Comparison of ENCODE assay signal across 15 cellular contexts in genomic region chr12:95214466-95214865, GRCh38. TPM values are rescaled to one million over a fixed set of nuclear protein-coding genes. Genes with fewer than 3 reads are reported as not detected.
DNase-seq lines count a peak whose midpoint lies in the region; ATAC-seq, FAIRE-seq and TF ChIP-seq lines count a peak whose summit lies in the region.
"Had no signal": no experiment of that assay in that cellular context is flagged by ENCODE, and none has a peak within 500 bp of the region (broad histone marks: within the 10 kb centered on the region; RNA-seq: fewer than 3 reads in every experiment).

No MANE protein-coding gene starts in this region.

- no peak for TF ChIP-seq CTCF in GM12865 (IDR thresholded peaks at IDR 0.05; ENCODE audit: insufficient read depth, low read depth, low read length, missing control alignments)
- TF ChIP-seq CTCF in K562 (IDR thresholded peaks at IDR 0.05 in 2 of 3, conservative IDR thresholded peaks at IDR 0.05 in 1 of 3; ENCODE audit: insufficient read depth in 2 of 3, low read depth in 1 of 3, low read length in 3 of 3) = no peak
- no peak for TF ChIP-seq CTCF in neural cell (IDR thresholded peaks at IDR 0.05; ENCODE audit: poor library complexity, severe bottlenecking)

- in situ Hi-C loops in K562 (cut with MboI) = no loop called here

- H3K9me3 ChIP-seq in K562 (replicated peaks; ENCODE audit: control insufficient read depth, insufficient read depth, low read depth, low read length) (no peaks in the 10 kb centered on the region), neural cell (ENCODE audit: low read length) (no peaks in the 10 kb centered on the region)
- H3K9me3 ChIP-seq: thyroid gland had no signal

- TF ChIP-seq RAD21 in K562 (CRISPR knock-in tag; conservative IDR thresholded peaks at IDR 0.05 in 1 of 2, IDR thresholded peaks at IDR 0.05 in 1 of 2) = no peak
- TF ChIP-seq RAD21 in neural cell (conservative IDR thresholded peaks at IDR 0.05) = no peak

- H3K9ac ChIP-seq in K562 (ENCODE audit: insufficient read depth in 1 of 2, low read depth in 2 of 2, low read length in 2 of 2) (no peak overlapping the region), neural cell (ENCODE audit: low read length) (no peak overlapping the region)

- H2AFZ ChIP-seq in K562 (ENCODE audit: low read depth, low read length) (no peak overlapping the region), neural cell (ENCODE audit: low read depth, low read length) (no peak overlapping the region)

- H3K4me2 ChIP-seq in K562 (ENCODE audit: insufficient read depth, low read length) (no peak overlapping the region), neural cell (ENCODE audit: low read length) (no peak overlapping the region)

- POLR2A ChIA-PET in K562 (lab: Yijun Ruan, JAX) = interaction anchor here (0.6 to 1.0 kb wide), 2 partner anchors 10 to 143 kb away, joined by 3 read pairs; no protein-coding TSS in a partner anchor

- no peak for TF ChIP-seq POLR2A in K562 (conservative IDR thresholded peaks at IDR 0.05)

- H4K20me1 ChIP-seq in K562 (replicated peaks; ENCODE audit: control insufficient read depth, insufficient read depth, low read length) (no peaks in the 10 kb centered on the region), neural cell (ENCODE audit: insufficient read depth) (no peaks in the 10 kb centered on the region)

- H3K4me3 ChIP-seq in GM12865 (ENCODE audit: low read depth, low read length) = peak overlapping the region; percentile 89
- H3K4me3 ChIP-seq in K562 = no peak overlapping the region
- H3K4me3 ChIP-seq in neural cell (ENCODE audit: low read length) = peak overlapping the region; percentile 31
- H3K4me3 ChIP-seq: thyroid gland had no signal

- H3F3A ChIP-seq in neural cell (ENCODE audit: insufficient read depth, low read length, poor library complexity, severe bottlenecking) = peaks cover 4% of the 10 kb centered on the region

- ATAC-seq in K562 (no peak), HG03135 (IDR thresholded peaks at IDR 0.05; ENCODE audit: unreplicated experiment) (no peak)
- ATAC-seq: naive thymus-derived CD8-positive, alpha-beta T cell had no signal

- peak; percentile 44 for DNase-seq in GM12865 (ENCODE audit: low read depth)
- DNase-seq in NCI-H1105 (lab: John Stamatoyannopoulos, UW) = peak; percentile 15
- no peak for DNase-seq in K562 (ENCODE audit: extremely low read depth in 1 of 4, low spot score in 3 of 4)
- DNase-seq in amygdala (lab: John Stamatoyannopoulos, UW) = no peak
- no peak for DNase-seq in effector CD8-positive, alpha-beta T cell (lab: John Stamatoyannopoulos, UW)
- no peak for DNase-seq in cerebellum (ENCODE audit: low spot score)
- DNase-seq: activated CD4-positive, alpha-beta T cell treated with anti-CD3 and anti-CD28 coated beads for 48 hours; activated naive CD8-positive, alpha-beta T cell treated with anti-CD3 and anti-CD28 coated beads, Interleukin-2, amount 10 ng/mL, durations not matched to agents 7 days and 5 days; naive thymus-derived CD8-positive, alpha-beta T cell; SIG-M5; stimulated activated CD8-positive, alpha-beta memory T cell treated with anti-CD3 and anti-CD28 coated beads, Interleukin-4, amount 100 ng/mL, for 48 hours; thyroid gland had no signal

- TF ChIP-seq EP300 in K562 (IDR thresholded peaks at IDR 0.05; ENCODE audit: low read length) = no peak
- TF ChIP-seq EP300 in neural cell (conservative IDR thresholded peaks at IDR 0.05; ENCODE audit: poor library complexity, severe bottlenecking) = no peak

- H3K9me2 ChIP-seq in neural cell (ENCODE audit: insufficient read depth, low read length) = no peaks in the 10 kb centered on the region

- H3K27me3 ChIP-seq in K562 (ENCODE audit: control insufficient read depth in 2 of 2, insufficient read depth in 2 of 2, low read length in 2 of 2) (no peaks in the 10 kb centered on the region), neural cell (ENCODE audit: insufficient read depth, low read depth, low read length) (no peaks in the 10 kb centered on the region)
- H3K27me3 ChIP-seq: thyroid gland had no signal

- intact Hi-C loops in K562 (cut with micrococcal nuclease) = loop anchor here (10.0 kb wide), 2 partner anchors 50 to 260 kb away; partner anchors contain the start of gene METAP2

- 56% methylated on average over 3 of the region's 3 CpGs for WGBS in K562 (ENCODE audit: insufficient coverage, low coverage, missing lambda C conversion rate)

- no peak for FAIRE-seq in K562 (lab: Jason Lieb, UNC)
- FAIRE-seq: colon had no signal

- no TSS peak for BruUV-seq in K562 (replicated peaks; lab: Mats Ljungman, UMichigan)

- H3K27ac ChIP-seq in K562 (ENCODE audit: extremely low read depth, low read depth, low read length) = no peak overlapping the region
- no peak overlapping the region for H3K27ac ChIP-seq in neural cell (ENCODE audit: low read length)
- H3K27ac ChIP-seq: thyroid gland had no signal

- H3K79me2 ChIP-seq in K562 (ENCODE audit: control insufficient read depth, insufficient read depth, low read length) (peaks cover 65% of the 10 kb centered on the region), neural cell (replicated peaks; ENCODE audit: insufficient read depth, low read length) (peaks cover 64% of the 10 kb centered on the region)

- no peaks in the 10 kb centered on the region for H3K9me1 ChIP-seq in K562 (ENCODE audit: control insufficient read depth, insufficient read depth, low read length)

- CTCF ChIA-PET in K562 (lab: Yijun Ruan, JAX; ENCODE audit: low intra/inter-chr PET ratio) = no interaction called here

- peaks cover 6 to 9% of the 10 kb centered on the region in 2 experiments; a peak in 4 of 5 replicates for H3K4me1 ChIP-seq in K562 (replicated peaks in 1 of 2; ENCODE audit: control insufficient read depth in 2 of 2, insufficient read depth in 2 of 2, low read length in 2 of 2)

- H3K36me3 ChIP-seq in K562 (ENCODE audit: control insufficient read depth, insufficient read depth, low read length) (no peaks in the 10 kb centered on the region), neural cell (ENCODE audit: insufficient read depth, low read length) (no peaks in the 10 kb centered on the region)
- H3K36me3 ChIP-seq: thyroid gland had no signal

TF ChIP-seq in K562, 482 proteins besides CTCF, POLR2A, EP300 and RAD21:
- 0 out of 2 replicates have a peak, but pooled peaks have one; percentile 9 for TF ChIP-seq TCF3 (CRISPR knock-in tag; IDR thresholded peaks at IDR 0.05)
- 0 out of 4 replicates have a peak, but pooled peaks of 1 of the 2 experiments have one; percentile 24 for TF ChIP-seq FOXA3 (CRISPR knock-in tag; conservative IDR thresholded peaks at IDR 0.05 in 1 of 2, IDR thresholded peaks at IDR 0.05 in 1 of 2)
- no peak for TF ChIP-seq BCL6 (CRISPR knock-in tag; IDR thresholded peaks at IDR 0.05)

TF ChIP-seq in neural cell, 6 proteins besides CTCF, POLR2A, EP300 and RAD21 (continues in another document):
- no peak for TF ChIP-seq MXI1 (conservative IDR thresholded peaks at IDR 0.05; ENCODE audit: poor library complexity, severe bottlenecking)

RNA-seq across cellular contexts. Expression of gene FGD6, which starts 2.8 kb away (rescaled TPM):
- total RNA-seq in K562 (2011; cell fraction: chromatin; rRNA removed; ENCODE audit: low replicate concordance) = 12.9 and 34.3 TPM in 2 replicates
- total RNA-seq in K562 (2011; cell fraction: nucleolus; rRNA removed) = 5.8 and 8.0 TPM in 2 replicates
- total RNA-seq in K562 (2011; cell fraction: nucleoplasm; rRNA removed) = 10.3 and 11.4 TPM in 2 replicates
- total RNA-seq in K562 (2014; rRNA removed) (4.7 and 6.4 TPM in 2 replicates), K562 (2014; rRNA removed; fragmentation: Illumina TruSeq; extraction: Trizol) (7.6 and 9.5 TPM in 2 replicates), K562 (2015; rRNA removed; fragmentation: Illumina TruSeq; extraction: Trizol) (10.0 and 11.1 TPM in 2 replicates), K562 (2021) (6.7 and 8.1 TPM in 2 replicates), cerebellum (30.0 TPM)
- polyA plus RNA-seq in K562 (2011; rRNA removed) (4.3 and 5.8 TPM in 2 replicates), K562 (2014; fragmentation: Illumina TruSeq; extraction: Trizol) (4.6 and 5.5 TPM in 2 replicates), K562 (2014; fragmentation: Nextera tagmentation; extraction: Ambion mirVana) (1 to 10 TPM; 1.5 to 2.1 TPM), K562 (2014; rRNA removed) (4.9 and 5.0 TPM in 2 replicates), neural cell (4.6 and 7.1 TPM in 2 replicates)
- polyA plus RNA-seq in K562 (2011; cell fraction: cytosol; rRNA removed) = 1.4 and 2.6 TPM in 2 replicates
- 3.3 and 5.2 TPM in 2 replicates for polyA plus RNA-seq in K562 (2011; cell fraction: nucleus; rRNA removed)
- 2.6 and 3.3 TPM in 2 replicates for polyA plus RNA-seq in K562 (2012)
- polyA minus RNA-seq in K562 (2011; rRNA and poly(A)+ RNA removed) = 17.9 and 23.0 TPM in 2 replicates
- polyA minus RNA-seq in K562 (2011; cell fraction: cytosol; rRNA and poly(A)+ RNA removed) = 6.0 and 10.7 TPM in 2 replicates
- polyA minus RNA-seq in K562 (2011; cell fraction: nucleus; rRNA and poly(A)+ RNA removed) = 7.0 and 11.2 TPM in 2 replicates
- 40.7 and 51.4 TPM in 2 replicates for polyA minus RNA-seq in neural cell

RNA-seq across cellular contexts. Expression of gene VEZT, which starts 3.1 kb away (rescaled TPM):
- total RNA-seq in K562 (2011; cell fraction: chromatin; rRNA removed; ENCODE audit: low replicate concordance) = 54.4 and 119 TPM in 2 replicates
- 24.8 and 35.1 TPM in 2 replicates for total RNA-seq in K562 (2011; cell fraction: nucleolus; rRNA removed)
- 59.2 and 87.3 TPM in 2 replicates for total RNA-seq in K562 (2011; cell fraction: nucleoplasm; rRNA removed)
- total RNA-seq in K562 (2014; rRNA removed) (23.1 and 23.8 TPM in 2 replicates), K562 (2014; rRNA removed; fragmentation: Illumina TruSeq; extraction: Trizol) (37.1 and 45.5 TPM in 2 replicates), K562 (2015; rRNA removed; fragmentation: Illumina TruSeq; extraction: Trizol) (39.1 and 44.8 TPM in 2 replicates), K562 (2021) (24.7 and 32.2 TPM in 2 replicates), cerebellum (236 TPM)
- polyA plus RNA-seq in K562 (2011; rRNA removed) (53.8 and 61.5 TPM in 2 replicates), K562 (2014; fragmentation: Illumina TruSeq; extraction: Trizol) (33.2 and 44.2 TPM in 2 replicates), K562 (2014; fragmentation: Nextera tagmentation; extraction: Ambion mirVana) (10 to 100 TPM; 16.1 to 29.1 TPM), K562 (2014; rRNA removed) (27.6 and 32.6 TPM in 2 replicates), neural cell (192 and 219 TPM in 2 replicates)
- 17.8 and 22.4 TPM in 2 replicates for polyA plus RNA-seq in K562 (2011; cell fraction: cytosol; rRNA removed)
- 21.8 and 26.2 TPM in 2 replicates for polyA plus RNA-seq in K562 (2011; cell fraction: nucleus; rRNA removed)
- 21.8 and 28.0 TPM in 2 replicates for polyA plus RNA-seq in K562 (2012)
- polyA minus RNA-seq in K562 (2011; rRNA and poly(A)+ RNA removed) = 55.7 and 57.3 TPM in 2 replicates
- 9.9 and 23.3 TPM in 2 replicates for polyA minus RNA-seq in K562 (2011; cell fraction: cytosol; rRNA and poly(A)+ RNA removed)
- polyA minus RNA-seq in K562 (2011; cell fraction: nucleus; rRNA and poly(A)+ RNA removed) = 23.4 and 41.7 TPM in 2 replicates
- polyA minus RNA-seq in neural cell = 393 and 429 TPM in 2 replicates

Comparison
In these comparisons a context has a peak if more than half of its experiments do, and no peak if none do; other contexts are left out.
1. DNase-seq: peak in GM12865 (single experiment) and NCI-H1105 (single experiment); none in K562 (0 of 4), amygdala (0 of 56), effector CD8-positive, alpha-beta T cell (single experiment) and cerebellum (single experiment).